8 cellular contexts compared by ENCODE assay signal in genomic region chr14:66359500-66359899, GRCh38.
DNase-seq lines count a peak whose midpoint lies in the region; ATAC-seq and TF ChIP-seq lines count a peak whose summit lies in the region.

No MANE protein-coding gene starts in this region.

- no peak overlapping the region for H3K14ac ChIP-seq in neuronal stem cell (ENCODE audit: low read length)

- H2BK120ac ChIP-seq in neuronal stem cell (ENCODE audit: low read depth, low read length) = no peak overlapping the region

- no CpG with 5 or more reads among the region's 3 CpGs for WGBS in neuronal stem cell (ENCODE audit: extremely low coverage in 2 of 2, insufficient read length in 2 of 2, insufficient replicate concordance in 1 of 2), 2 donors

- CTCF ChIA-PET in RWPE1 (lab: Yijun Ruan, JAX) = interaction anchor here (0.6 to 5.2 kb wide), 19 partner anchors 9 to 1196 kb away, joined by 3 to 75 read pairs (median 4); no protein-coding TSS in a partner anchor

- H3K4me3 ChIP-seq in Loucy (ENCODE audit: low read length, poor library complexity, severe bottlenecking) (no peak overlapping the region), epithelial cell of esophagus (ENCODE audit: low read length) (no peak overlapping the region), neuronal stem cell (ENCODE audit: low read length in 2 of 2) (no peak overlapping the region)

- no peak overlapping the region for H2BK15ac ChIP-seq in neuronal stem cell (ENCODE audit: low read length)

- H3K9me3 ChIP-seq in Loucy (ENCODE audit: insufficient read depth, low read depth, low read length) (no peaks in the 10 kb centered on the region), neuronal stem cell (replicated peaks in 1 of 2; ENCODE audit: control insufficient read depth in 2 of 2, insufficient read depth in 1 of 2, low read depth in 1 of 2, low read length in 2 of 2) (peaks cover 0 to 4% of the 10 kb centered on the region in 2 donors)

- no peaks in the 10 kb centered on the region for H3K79me2 ChIP-seq in Loucy (ENCODE audit: insufficient read depth, low read length)

- no peak overlapping the region for H4K91ac ChIP-seq in neuronal stem cell (ENCODE audit: low read depth, low read length, poor library complexity)

- DNase-seq in stimulated activated CD4-positive, alpha-beta T cell treated with anti-CD3 and anti-CD28 coated beads, Interleukin-2, amount 100 ng/mL, for 48 hours = peak; percentile 18 to 27
- DNase-seq in stimulated activated CD4-positive, alpha-beta T cell treated with anti-CD3 and anti-CD28 coated beads, Interleukin-12 subunit alpha, Interleukin-12 subunit beta, amount 100 ng/mL, for 4 hours = no peak
- DNase-seq in RWPE1 (ENCODE audit: low spot score) (peak; percentile 46), epithelial cell of esophagus (ENCODE audit: low read depth) (peak; percentile 71), neuronal stem cell (ENCODE audit: low spot score) (peak; percentile 66)

- TF ChIP-seq CTCF in Loucy (conservative IDR thresholded peaks at IDR 0.05; ENCODE audit: low read length) (peak; percentile 87), RWPE1 (conservative IDR thresholded peaks at IDR 0.05; ENCODE audit: low read depth) (peak; percentile 61), epithelial cell of esophagus (IDR thresholded peaks at IDR 0.05; ENCODE audit: insufficient read depth, low read depth, low read length, missing control alignments) (peak; percentile 59)

- H3K27ac ChIP-seq in RWPE1 (no peak overlapping the region), neuronal stem cell (replicated peaks; ENCODE audit: low read length) (no peak overlapping the region)

- H3F3A ChIP-seq in Loucy (ENCODE audit: low read depth) = no peaks in the 10 kb centered on the region

- POLR2A ChIA-PET in RWPE1 (lab: Yijun Ruan, JAX; ENCODE audit: low non-redundant PET) = no interaction called here

- no peak overlapping the region for H2AK5ac ChIP-seq in neuronal stem cell (ENCODE audit: low read depth, low read length)

- H3K23ac ChIP-seq in neuronal stem cell (ENCODE audit: low read depth, low read length, poor library complexity) = no peak overlapping the region

- no peaks in the 10 kb centered on the region for H3K79me1 ChIP-seq in neuronal stem cell (ENCODE audit: low read depth, low read length)

- H3K4me2 ChIP-seq in Loucy (ENCODE audit: low read depth, low read length, poor library complexity, severe bottlenecking) = no peak overlapping the region
- H3K4me2 ChIP-seq in neuronal stem cell (ENCODE audit: insufficient read depth, low read length, poor library complexity, severe bottlenecking) = no peak overlapping the region

- no peak overlapping the region for H3K18ac ChIP-seq in neuronal stem cell (ENCODE audit: low read length)

- no peak overlapping the region for H2BK5ac ChIP-seq in neuronal stem cell (ENCODE audit: low read length)

- H3K27me3 ChIP-seq in Loucy (ENCODE audit: insufficient read depth, low read length, poor library complexity, severe bottlenecking) (no peaks in the 10 kb centered on the region), neuronal stem cell (ENCODE audit: control insufficient read depth in 3 of 3, insufficient read depth in 3 of 3, low read depth in 1 of 3, low read length in 3 of 3) (peaks cover 0 to 20% (median 0%) of the 10 kb centered on the region in 3 experiments)

- H3K9me2 ChIP-seq in Loucy (replicated peaks; ENCODE audit: low read depth, low read length) = no peaks in the 10 kb centered on the region

- H3K9ac ChIP-seq in Loucy (ENCODE audit: low read depth, low read length, poor library complexity, severe bottlenecking) (no peak overlapping the region), neuronal stem cell (ENCODE audit: low read depth, low read length, poor library complexity) (no peak overlapping the region)

- no peak overlapping the region for H3K4ac ChIP-seq in neuronal stem cell (ENCODE audit: low read length)

- H2BK12ac ChIP-seq in neuronal stem cell (ENCODE audit: low read length) = no peak overlapping the region

- H3K4me1 ChIP-seq in Loucy (ENCODE audit: insufficient read depth, low read length, poor library complexity, severe bottlenecking) = no peaks in the 10 kb centered on the region
- peaks cover 7 to 9% of the 10 kb centered on the region in 2 donors for H3K4me1 ChIP-seq in neuronal stem cell (ENCODE audit: control insufficient read depth in 2 of 2, insufficient read depth in 1 of 2, low read depth in 1 of 2, low read length in 2 of 2)

- H2AFZ ChIP-seq in Loucy (ENCODE audit: low read length) = no peak overlapping the region
- no peak overlapping the region for H2AFZ ChIP-seq in neuronal stem cell (ENCODE audit: low read length)

- no peaks in the 10 kb centered on the region for H4K20me1 ChIP-seq in Loucy (ENCODE audit: insufficient read depth, low read length, poor library complexity, severe bottlenecking)

- no peaks in the 10 kb centered on the region for H3K36me3 ChIP-seq in Loucy (ENCODE audit: insufficient read depth, low read length)
- H3K36me3 ChIP-seq in neuronal stem cell (replicated peaks in 1 of 2; ENCODE audit: control insufficient read depth in 2 of 2, insufficient read depth in 2 of 2, low read length in 2 of 2) = no peaks in the 10 kb centered on the region

- H4K8ac ChIP-seq in neuronal stem cell (ENCODE audit: low read depth, low read length) = no peak overlapping the region

- ATAC-seq in GM21423 (IDR thresholded peaks at IDR 0.05; ENCODE audit: unreplicated experiment) (no peak), HG02852 (IDR thresholded peaks at IDR 0.05; ENCODE audit: unreplicated experiment) (no peak)
